ENCODE assay signal across 16 cellular contexts in the genomic region with DNA sequence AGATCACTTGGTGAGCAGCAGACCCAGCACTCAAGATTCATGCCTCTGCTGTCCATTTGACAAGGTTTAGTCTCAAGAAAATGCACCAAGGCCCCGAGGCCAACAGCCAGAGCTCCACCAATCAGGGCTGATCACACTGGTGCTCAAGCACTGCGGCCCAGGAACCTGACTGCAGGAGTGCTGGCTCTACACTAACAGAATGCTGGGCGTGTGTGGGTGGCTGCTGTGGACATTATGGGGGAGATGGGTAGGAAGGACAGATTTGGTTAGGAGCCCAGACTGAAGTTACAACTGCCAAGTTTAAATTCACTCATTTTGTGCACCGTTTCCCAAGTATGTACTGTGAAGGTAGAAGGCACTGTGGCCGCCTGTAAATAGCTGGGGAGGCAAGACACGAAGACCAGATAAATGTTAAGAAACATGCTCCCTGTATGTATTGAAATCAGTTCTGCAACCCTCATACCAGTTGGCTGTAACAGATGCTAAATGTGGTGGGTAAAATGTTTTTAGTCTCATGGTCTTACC. TPM values are rescaled to one million over a fixed set of nuclear protein-coding genes. Genes with fewer than 3 reads are reported as not detected.
A peak's percentile ranks its signal among the peaks of the same experiment; 100 is the strongest.
DNase-seq lines count a peak whose midpoint lies in the region; ATAC-seq, FAIRE-seq and TF ChIP-seq lines count a peak whose summit lies in the region.
"Had no signal": no experiment of that assay in that cellular context is flagged by ENCODE, and none has a peak within 500 bp of the region (broad histone marks: within the 10 kb centered on the region; RNA-seq: fewer than 3 reads in every experiment).

No MANE protein-coding gene starts in this region.

- no peak overlapping the region for H3K56ac ChIP-seq in H9 (ENCODE audit: insufficient read length, low read depth, low read length)

- H3K23ac ChIP-seq in H9 (ENCODE audit: insufficient read length, low read depth, low read length) = no peak overlapping the region

- WGBS in H9 (ENCODE audit: extremely low coverage, insufficient read length, low lambda C conversion rate) = no CpG with 5 or more reads among the region's 6 CpGs

- H2BK120ac ChIP-seq in H9 (ENCODE audit: low read depth, low read length, poor library complexity, severe bottlenecking) = no peak overlapping the region

- H3K27me3 Mint-ChIP-seq in H9 (ENCODE audit: low read depth) (peaks cover 15% of the 10 kb centered on the region), WTC11 (ENCODE audit: low read depth) (no peaks in the 10 kb centered on the region; the same call in 1 of the 2 replicates)

- POLR2A ChIA-PET in WTC11 (lab: Charles Lee) = interaction anchor here (1.0 to 1.5 kb wide), 2 partner anchors 45 to 117 kb away, joined by 3 read pairs; partner anchors contain the start of gene OVOL2

- no peaks in the 10 kb centered on the region for H3K79me2 ChIP-seq in H9 (ENCODE audit: insufficient read depth, low read length)

- H4K20me1 ChIP-seq in BLaER1 (peaks cover 70% of the 10 kb centered on the region), H9 (ENCODE audit: control insufficient read depth, insufficient read depth, insufficient read length) (peaks cover 2% of the 10 kb centered on the region)

- no peaks in the 10 kb centered on the region for H3K79me1 ChIP-seq in H9 (ENCODE audit: insufficient read depth, low read depth, low read length, poor library complexity, severe bottlenecking)

- H3K9ac ChIP-seq in BLaER1 (peak overlapping the region; percentile 33; the same call in 1 of the 2 replicates), H9 (ENCODE audit: extremely low read depth, insufficient read length, low read length) (no peak overlapping the region)

- H3K4me3 ChIP-seq in BLaER1 = no peak overlapping the region
- no peak overlapping the region for H3K4me3 ChIP-seq in BE2C (ENCODE audit: low read depth, low read length)
- H3K4me3 ChIP-seq: stomach had no signal

- CTCF ChIA-PET in WTC11 (lab: Charles Lee) = interaction anchor here (0.6 to 5.4 kb wide), 6 partner anchors 43 to 494 kb away, joined by 3 to 51 read pairs (median 18); partner anchors contain the start of gene RRBP1

- H3K4ac ChIP-seq in H9 (ENCODE audit: low read depth, low read length) = no peak overlapping the region

- H4K8ac ChIP-seq in H9 (replicated peaks; ENCODE audit: insufficient read length, low read depth, low read length) = no peak overlapping the region

- peaks cover 52% of the 10 kb centered on the region for H3K36me3 ChIP-seq in BLaER1
- peaks cover 53% of the 10 kb centered on the region for H3K36me3 ChIP-seq in BE2C

- 0 out of 2 replicates have a peak overlapping the region, but pooled peaks have one; percentile 18 for H3K27ac ChIP-seq in BLaER1
- peak overlapping the region; percentile 50 for H3K27ac ChIP-seq in H9 (ENCODE audit: insufficient read length, low read depth, low read length)

- H4K91ac ChIP-seq in H9 (ENCODE audit: insufficient read length, low read depth, low read length) = no peak overlapping the region

- H3K4me1 ChIP-seq in BLaER1 (peaks cover 100% of the 10 kb centered on the region), H9 (ENCODE audit: insufficient read depth, low read length) (peaks cover 7% of the 10 kb centered on the region; the same call in 1 of the 2 replicates), BE2C (no peaks in the 10 kb centered on the region; the same call in 1 of the 2 replicates)

- FAIRE-seq in urothelium cell line (lab: Jason Lieb, UNC) = no peak
- FAIRE-seq: colon had no signal

- H3K36me3 Mint-ChIP-seq in H9 (ENCODE audit: insufficient read depth in 1 of 3, low read depth in 3 of 3) (peaks cover 30 to 51% (median 42%) of the 10 kb centered on the region in 3 experiments; a peak in 6 of 7 replicates), WTC11 (peaks cover 43% of the 10 kb centered on the region)

- no peak overlapping the region for H4K5ac ChIP-seq in H9 (ENCODE audit: insufficient read length, low read depth, low read length)

- no peak for TF ChIP-seq CTCF in H9 (conservative IDR thresholded peaks at IDR 0.05)
- TF ChIP-seq CTCF in WTC11 (IDR thresholded peaks at IDR 0.05) = no peak
- no peak for TF ChIP-seq CTCF in BE2C (IDR thresholded peaks at IDR 0.05; ENCODE audit: low read depth, low read length)

- H3K18ac ChIP-seq in H9 (ENCODE audit: insufficient read length, low read depth, low read length) = no peak overlapping the region

- H2AK5ac ChIP-seq in H9 (ENCODE audit: insufficient read length, low read length) = no peak overlapping the region

- no peaks in the 10 kb centered on the region for H3K9me3 ChIP-seq in BLaER1
- no peaks in the 10 kb centered on the region for H3K9me3 ChIP-seq in H9 (ENCODE audit: control insufficient read depth, low read depth, low read length)
- no peaks in the 10 kb centered on the region for H3K9me3 ChIP-seq in BE2C
- H3K9me3 ChIP-seq: stomach had no signal

- no peak overlapping the region for H2BK12ac ChIP-seq in H9 (ENCODE audit: insufficient read length, low read depth, low read length)

- H3K14ac ChIP-seq in H9 (ENCODE audit: insufficient read depth, low read length) = no peak overlapping the region

- DNase-seq in H9 (peak; percentile 66), WTC11 (ENCODE audit: low spot score) (no peak), iPS-NIHi7 (ENCODE audit: extremely low spot score) (peak; percentile 45), BE2C (no peak), urothelium cell line (ENCODE audit: low spot score) (no peak)
- DNase-seq in stimulated activated CD4-positive, alpha-beta T cell treated with anti-CD3 and anti-CD28 coated beads, Interleukin-12 subunit alpha, Interleukin-12 subunit beta, amount 100 ng/mL, for 4 hours = no peak
- DNase-seq: activated CD4-positive, alpha-beta T cell treated with anti-CD3 and anti-CD28 coated beads, Interleukin-2, amount 50 U/mL, for 1 hour; activated naive CD4-positive, alpha-beta T cell; NCI-H187; NCI-H774; retina; stimulated activated CD4-positive, alpha-beta T cell treated with anti-CD3 and anti-CD28 coated beads, Interleukin-4, amount 100 ng/mL, for 1 hour; stomach had no signal

- H2AFZ ChIP-seq in H9 (ENCODE audit: low read length) = no peak overlapping the region

- H3K4me3 Mint-ChIP-seq in H9 (no peak overlapping the region), WTC11 (no peak overlapping the region)

- H3K27ac Mint-ChIP-seq in H9 (peak overlapping the region; percentile 31 to 83 (median 72); a peak in 5 of 7 replicates), WTC11 (peak overlapping the region; percentile 98)

- H3T11ph ChIP-seq in H9 (ENCODE audit: low read length) = no peak overlapping the region

- H2BK20ac ChIP-seq in H9 (ENCODE audit: low read depth, low read length, poor library complexity, severe bottlenecking) = no peak overlapping the region

- no peaks in the 10 kb centered on the region for H3K27me3 ChIP-seq in BLaER1
- no peaks in the 10 kb centered on the region; the same call in 1 of the 2 replicates for H3K27me3 ChIP-seq in H9 (ENCODE audit: insufficient read depth, low read length)
- H3K27me3 ChIP-seq in BE2C = no peaks in the 10 kb centered on the region
- H3K27me3 ChIP-seq: stomach had no signal

- H3K4me1 Mint-ChIP-seq in H9 (peaks cover 58 to 64% of the 10 kb centered on the region in 2 experiments), WTC11 (peaks cover 63% of the 10 kb centered on the region)

- H3K9me3 Mint-ChIP-seq in H9 (no peaks in the 10 kb centered on the region), WTC11 (no peaks in the 10 kb centered on the region)

- ATAC-seq in WTC11 = peak; percentile 14
- no peak for ATAC-seq in HG02973 (IDR thresholded peaks at IDR 0.05; ENCODE audit: unreplicated experiment)

- no peaks in the 10 kb centered on the region for H3K23me2 ChIP-seq in H9 (ENCODE audit: insufficient read length, low read depth, low read length, poor library complexity, severe bottlenecking)

- no peak overlapping the region for H2BK5ac ChIP-seq in H9 (ENCODE audit: insufficient read length, low read length)

- H3K4me2 ChIP-seq in BLaER1 (peak overlapping the region; percentile 66), H9 (ENCODE audit: insufficient read depth, insufficient read length, low read length) (no peak overlapping the region)

- H2BK15ac ChIP-seq in H9 (ENCODE audit: low read depth, low read length) = no peak overlapping the region

TF ChIP-seq in WTC11, 78 proteins besides CTCF, POLR2A, EP300 and RAD21 (continues in another document):
- TF ChIP-seq, protein P1, sequence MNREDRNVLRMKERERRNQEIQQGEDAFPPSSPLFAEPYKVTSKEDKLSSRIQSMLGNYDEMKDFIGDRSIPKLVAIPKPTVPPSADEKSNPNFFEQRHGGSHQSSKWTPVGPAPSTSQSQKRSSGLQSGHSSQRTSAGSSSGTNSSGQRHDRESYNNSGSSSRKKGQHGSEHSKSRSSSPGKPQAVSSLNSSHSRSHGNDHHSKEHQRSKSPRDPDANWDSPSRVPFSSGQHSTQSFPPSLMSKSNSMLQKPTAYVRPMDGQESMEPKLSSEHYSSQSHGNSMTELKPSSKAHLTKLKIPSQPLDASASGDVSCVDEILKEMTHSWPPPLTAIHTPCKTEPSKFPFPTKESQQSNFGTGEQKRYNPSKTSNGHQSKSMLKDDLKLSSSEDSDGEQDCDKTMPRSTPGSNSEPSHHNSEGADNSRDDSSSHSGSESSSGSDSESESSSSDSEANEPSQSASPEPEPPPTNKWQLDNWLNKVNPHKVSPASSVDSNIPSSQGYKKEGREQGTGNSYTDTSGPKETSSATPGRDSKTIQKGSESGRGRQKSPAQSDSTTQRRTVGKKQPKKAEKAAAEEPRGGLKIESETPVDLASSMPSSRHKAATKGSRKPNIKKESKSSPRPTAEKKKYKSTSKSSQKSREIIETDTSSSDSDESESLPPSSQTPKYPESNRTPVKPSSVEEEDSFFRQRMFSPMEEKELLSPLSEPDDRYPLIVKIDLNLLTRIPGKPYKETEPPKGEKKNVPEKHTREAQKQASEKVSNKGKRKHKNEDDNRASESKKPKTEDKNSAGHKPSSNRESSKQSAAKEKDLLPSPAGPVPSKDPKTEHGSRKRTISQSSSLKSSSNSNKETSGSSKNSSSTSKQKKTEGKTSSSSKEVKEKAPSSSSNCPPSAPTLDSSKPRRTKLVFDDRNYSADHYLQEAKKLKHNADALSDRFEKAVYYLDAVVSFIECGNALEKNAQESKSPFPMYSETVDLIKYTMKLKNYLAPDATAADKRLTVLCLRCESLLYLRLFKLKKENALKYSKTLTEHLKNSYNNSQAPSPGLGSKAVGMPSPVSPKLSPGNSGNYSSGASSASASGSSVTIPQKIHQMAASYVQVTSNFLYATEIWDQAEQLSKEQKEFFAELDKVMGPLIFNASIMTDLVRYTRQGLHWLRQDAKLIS (CRISPR knock-in tag; IDR thresholded peaks at IDR 0.05; ENCODE audit: borderline replicate concordance) = no peak

RNA-seq across cellular contexts. Expression of gene SNX5, which starts 28.1 kb away (rescaled TPM):
- 179 and 194 TPM in 2 replicates for total RNA-seq in H9 (2021)
- total RNA-seq in WTC11 (2021) = 172 to 192 TPM (median 173 TPM) in 3 replicates
- 68.1 TPM for polyA plus RNA-seq in BE2C (2012; ENCODE audit: insufficient read depth, insufficient read length, low read depth)

RNA-seq across cellular contexts. Expression of gene MGME1, which starts 28.3 kb away (rescaled TPM):
- total RNA-seq in H9 (2021) (47.7 and 48.9 TPM in 2 replicates), WTC11 (2021) (55.0 to 59.2 TPM (median 56.0 TPM) in 3 replicates)
- polyA plus RNA-seq in BE2C (2012; ENCODE audit: insufficient read depth, insufficient read length, low read depth) = 22.4 TPM

Comparison
In these comparisons a context has a peak if more than half of its experiments do, and no peak if none do; other contexts are left out.
1. DNase-seq: peak in H9 (single experiment) and iPS-NIHi7 (single experiment); none in WTC11 (single experiment), BE2C (single experiment), urothelium cell line (single experiment) and stimulated activated CD4-positive, alpha-beta T cell treated with anti-CD3 and anti-CD28 coated beads, Interleukin-12 subunit alpha, Interleukin-12 subunit beta, amount 100 ng/mL, for 4 hours (single experiment).